26 cellular contexts compared by ENCODE assay signal in genomic region chr4:8096690-8097061, GRCh38.
"Had no signal": no experiment of that assay in that cellular context is flagged by ENCODE, and none has a peak within 500 bp of the region (broad histone marks: within the 10 kb centered on the region; RNA-seq: fewer than 3 reads in every experiment).

No MANE protein-coding gene starts in this region.

- ATAC-seq: activated CD4-positive, alpha-beta T cell treated with anti-CD3 and anti-CD28 coated beads for 36 hours; activated CD8-positive, alpha-beta T cell treated with anti-CD3 and anti-CD28 coated beads, Interleukin-2, amount 10 ng/mL, durations not matched to agents 7 days and 5 days; activated naive CD4-positive, alpha-beta T cell treated with anti-CD3 and anti-CD28 coated beads, Interleukin-2, amount 50 U/mL, for 72 hours; activated T-cell treated with anti-CD3 and anti-CD28 coated beads, Interleukin-2, amount 50 U/mL, for 72 hours; natural killer cell; sciatic nerve; stimulated activated memory B cell treated with anti-CD40 and anti-IgM and Interleukin-4, amounts not matched to agents 10 μg/mL and 1 μg/mL and 100 μg/mL, for 72 hours; stimulated activated naive CD8-positive, alpha-beta T cell treated with anti-CD3 and anti-CD28 coated beads, Interleukin-15, amount 100 ng/mL, for 72 hours; upper lobe of right lung had no signal

- H3K27ac Mint-ChIP-seq: activated B cell treated with CpG ODN at 0.5 μM for 24 hours; activated CD4-positive, alpha-beta T cell treated with anti-CD3 and anti-CD28 coated beads for 36 hours; activated CD8-positive, alpha-beta T cell treated with anti-CD3 and anti-CD28 coated beads, Interleukin-2, amount 10 ng/mL, durations not matched to agents 7 days and 5 days; activated T-cell treated with anti-CD3 and anti-CD28 coated beads, Interleukin-2, amount 50 U/mL, for 72 hours; natural killer cell; stimulated activated memory B cell treated with anti-CD40 and anti-IgM and Interleukin-4, amounts not matched to agents 10 μg/mL and 1 μg/mL and 100 μg/mL, for 72 hours; stimulated activated naive CD8-positive, alpha-beta T cell treated with anti-CD3 and anti-CD28 coated beads, Interleukin-15, amount 100 ng/mL, for 72 hours; T-helper 2 cell treated with Interferon-gamma antibody and Interleukin-4, amounts not matched to agents 5 μg/mL and 100 μg/mL, for 36 hours had no signal

- H3K4me3 Mint-ChIP-seq: activated B cell treated with CpG ODN at 0.5 μM for 24 hours; activated CD4-positive, alpha-beta T cell treated with anti-CD3 and anti-CD28 coated beads for 36 hours; activated CD8-positive, alpha-beta T cell treated with anti-CD3 and anti-CD28 coated beads, Interleukin-2, amount 10 ng/mL, durations not matched to agents 7 days and 5 days; activated T-cell treated with anti-CD3 and anti-CD28 coated beads, Interleukin-2, amount 50 U/mL, for 72 hours; central memory CD8-positive, alpha-beta T cell; natural killer cell; neural progenitor cell; stimulated activated memory B cell treated with anti-CD40 and anti-IgM and Interleukin-4, amounts not matched to agents 10 μg/mL and 1 μg/mL and 100 μg/mL, for 72 hours; stimulated activated naive CD8-positive, alpha-beta T cell treated with anti-CD3 and anti-CD28 coated beads, Interleukin-15, amount 100 ng/mL, for 72 hours; T-helper 2 cell treated with Interferon-gamma antibody and Interleukin-4, amounts not matched to agents 5 μg/mL and 100 μg/mL, for 36 hours had no signal

- H3K36me3 ChIP-seq: breast epithelium, upper lobe of right lung had no signal

- H3K27me3 ChIP-seq: breast epithelium, hepatocyte, neural progenitor cell, tibial artery, upper lobe of right lung had no signal

- H3K4me3 ChIP-seq: breast epithelium, hepatocyte, lung, neural progenitor cell, tibial artery, upper lobe of right lung had no signal

- H3K27me3 Mint-ChIP-seq: activated B cell treated with CpG ODN at 0.5 μM for 24 hours; activated CD4-positive, alpha-beta T cell treated with anti-CD3 and anti-CD28 coated beads for 36 hours; central memory CD8-positive, alpha-beta T cell; stimulated activated memory B cell treated with anti-CD40 and anti-IgM and Interleukin-4, amounts not matched to agents 10 μg/mL and 1 μg/mL and 100 μg/mL, for 72 hours; stimulated activated naive CD8-positive, alpha-beta T cell treated with anti-CD3 and anti-CD28 coated beads, Interleukin-15, amount 100 ng/mL, for 72 hours had no signal

- H3K9ac ChIP-seq: neural progenitor cell had no signal

- DNase-seq: activated B cell treated with CpG ODN at 0.5 μM for 24 hours; activated CD4-positive, alpha-beta T cell treated with anti-CD3 and anti-CD28 coated beads for 36 hours; activated CD8-positive, alpha-beta T cell treated with anti-CD3 and anti-CD28 coated beads, Interleukin-2, amount 10 ng/mL, durations not matched to agents 7 days and 5 days; activated naive CD4-positive, alpha-beta T cell; activated T-cell treated with anti-CD3 and anti-CD28 coated beads for 4 hours; activated T-cell treated with anti-CD3 and anti-CD28 coated beads, Interleukin-2, amount 50 U/mL, for 72 hours; effector CD4-positive, alpha-beta T cell; mesendoderm; natural killer cell; small intestine; stimulated activated CD4-positive, alpha-beta T cell treated with anti-CD3 and anti-CD28 coated beads, Interleukin-1b, Interleukin-23, amount 100 ng/mL, for 48 hours; stimulated activated CD4-positive, alpha-beta T cell treated with anti-CD3 and anti-CD28 coated beads, Interleukin-4, amount 100 ng/mL, for 4 hours; stimulated activated CD8-positive, alpha-beta memory T cell treated with anti-CD3 and anti-CD28 coated beads, Interleukin-4, amount 100 ng/mL, for 48 hours; stimulated activated naive CD8-positive, alpha-beta T cell treated with anti-CD3 and anti-CD28 coated beads, Interleukin-15, amount 100 ng/mL, for 72 hours; T-helper 1 cell; tibial artery; upper lobe of right lung had no signal

- H3K4me1 ChIP-seq: breast epithelium, neural progenitor cell, tibial artery had no signal

- H3K4me2 ChIP-seq: hepatocyte, neural progenitor cell had no signal

- H3K4me1 Mint-ChIP-seq: activated B cell treated with CpG ODN at 0.5 μM for 24 hours; activated CD4-positive, alpha-beta T cell treated with anti-CD3 and anti-CD28 coated beads for 36 hours; central memory CD8-positive, alpha-beta T cell; natural killer cell; stimulated activated memory B cell treated with anti-CD40 and anti-IgM and Interleukin-4, amounts not matched to agents 10 μg/mL and 1 μg/mL and 100 μg/mL, for 72 hours; stimulated activated naive CD8-positive, alpha-beta T cell treated with anti-CD3 and anti-CD28 coated beads, Interleukin-15, amount 100 ng/mL, for 72 hours had no signal

- H3K9me3 ChIP-seq: upper lobe of right lung had no signal

- H3K27ac ChIP-seq: hepatocyte, neural progenitor cell, tibial artery, upper lobe of right lung had no signal
